ENCODE assay signal across 1 cellular context in genomic region chr15:68380456-68380855, GRCh38.
TF ChIP-seq lines count a peak whose summit lies in the region.

No MANE protein-coding gene starts in this region.

TF ChIP-seq in IMR-90, 13 proteins besides CTCF, POLR2A, EP300 and RAD21 (continued from another document):
- no peak for TF ChIP-seq USF2 (IDR thresholded peaks at IDR 0.05; ENCODE audit: low read depth, low read length)
